In the genomic region with DNA sequence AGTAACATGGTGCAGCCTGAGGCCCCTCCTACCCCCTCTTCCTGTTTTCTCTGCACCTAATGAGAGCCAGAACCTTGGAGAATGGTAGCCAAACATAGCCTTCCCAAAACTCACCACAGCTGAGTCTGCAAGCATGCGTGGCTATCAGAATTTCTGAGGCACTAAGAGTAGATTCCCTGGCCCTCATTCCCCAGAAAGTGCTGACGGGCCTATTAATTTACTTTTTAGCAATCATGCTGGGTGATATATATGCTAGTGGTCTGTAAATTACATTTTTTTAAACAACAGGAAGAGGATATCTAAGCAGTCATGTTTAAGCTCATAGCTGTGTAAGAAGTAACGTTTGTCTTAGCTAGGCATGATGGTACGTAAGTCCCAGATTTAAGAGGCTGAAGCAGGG, we compare ENCODE assay signal across 17 cellular contexts.
"Had no signal": no experiment of that assay in that cellular context is flagged by ENCODE, and none has a peak within 500 bp of the region (broad histone marks: within the 10 kb centered on the region; RNA-seq: fewer than 3 reads in every experiment).

No MANE protein-coding gene starts in this region.

- H3K4me3 ChIP-seq: breast epithelium, psoas muscle, spleen, transverse colon had no signal

- H3K27ac ChIP-seq: breast epithelium, psoas muscle, transverse colon had no signal

- H3K27me3 ChIP-seq: breast epithelium, spleen, transverse colon had no signal

- H3K4me1 Mint-ChIP-seq: endodermal cell, naive B cell had no signal

- H3K9me3 ChIP-seq: breast epithelium, psoas muscle, spleen, transverse colon had no signal

- DNase-seq: activated CD8-positive, alpha-beta memory T cell treated with anti-CD3 and anti-CD28 coated beads for 24 hours; activated effector memory CD4-positive, alpha-beta T cell treated with Interleukin-2 at 50 U/mL for 16 hours; activated T-cell treated with anti-CD3 and anti-CD28 coated beads for 4 hours; anterior cingulate cortex; endodermal cell; hypothalamus; naive B cell; psoas muscle; spleen; stimulated activated CD4-positive, alpha-beta T cell treated with anti-CD3 and anti-CD28 coated beads, Interleukin-1b, Interleukin-23, amount 100 ng/mL, for 48 hours; stimulated activated naive CD4-positive, alpha-beta T cell; substantia nigra; transverse colon had no signal

- H3K4me1 ChIP-seq: breast epithelium, psoas muscle, spleen, transverse colon had no signal

- H3K27me3 Mint-ChIP-seq: naive B cell had no signal

- H3K36me3 ChIP-seq: breast epithelium had no signal

- H3K9me3 Mint-ChIP-seq: activated naive CD4-positive, alpha-beta T cell treated with anti-CD3 and anti-CD28 coated beads, Interleukin-2, amount 50 U/mL, for 72 hours; naive B cell; T-helper 2 cell treated with Interferon-gamma antibody and Interleukin-4, amounts not matched to agents 5 μg/mL and 100 μg/mL, for 36 hours had no signal

- H3K4me3 Mint-ChIP-seq: endodermal cell; naive B cell; T-helper 2 cell treated with Interferon-gamma antibody and Interleukin-4, amounts not matched to agents 5 μg/mL and 100 μg/mL, for 36 hours had no signal

- ATAC-seq: sciatic nerve had no signal

- H3K27ac Mint-ChIP-seq: endodermal cell; T-helper 2 cell treated with Interferon-gamma antibody and Interleukin-4, amounts not matched to agents 5 μg/mL and 100 μg/mL, for 36 hours had no signal
